ENCODE assay signal across 18 cellular contexts in genomic region chr16:77288222-77288621, GRCh38.
DNase-seq lines count a peak whose midpoint lies in the region; ATAC-seq, FAIRE-seq and TF ChIP-seq lines count a peak whose summit lies in the region.
"Had no signal": no experiment of that assay in that cellular context is flagged by ENCODE, and none has a peak within 500 bp of the region (broad histone marks: within the 10 kb centered on the region; RNA-seq: fewer than 3 reads in every experiment).

No MANE protein-coding gene starts in this region.

- POLR2A ChIA-PET in AG04449 (lab: Yijun Ruan, JAX), result interaction anchor here (0.6 to 1.8 kb wide), 2 partner anchors 11 to 696 kb away, joined by 3 to 11 read pairs; no protein-coding TSS in a partner anchor
- POLR2A ChIA-PET in CD4-positive, alpha-beta T cell (lab: Charles Lee), result no interaction called here

- no peak overlapping the region for H3K4me3 Mint-ChIP-seq in CD4-positive, alpha-beta T cell

- H3K4me1 Mint-ChIP-seq in CD4-positive, alpha-beta T cell (ENCODE audit: low read depth), result no peaks in the 10 kb centered on the region

- peaks cover 5% of the 10 kb centered on the region for H3K27me3 Mint-ChIP-seq in CD4-positive, alpha-beta T cell

- no peaks in the 10 kb centered on the region for H3K9me3 ChIP-seq in CD4-positive, alpha-beta T cell (ENCODE audit: control insufficient read depth, low read length)
- H3K9me3 ChIP-seq in small intestine (ENCODE audit: control insufficient read depth, low read depth), result no peaks in the 10 kb centered on the region
- H3K9me3 ChIP-seq: HAP-1, SJSA1 had no signal

- WGBS in small intestine, 3 donors, result 57 to 70% (median 59%) methylated on average over 3 of the region's 3 CpGs

- no peaks in the 10 kb centered on the region for H3K36me3 Mint-ChIP-seq in CD4-positive, alpha-beta T cell (ENCODE audit: low read depth)

- no peak for FAIRE-seq in small intestine (lab: Jason Lieb, UNC)
- FAIRE-seq: HepG2, urothelium cell line had no signal

- TF ChIP-seq CTCF in AG04449 (IDR thresholded peaks at IDR 0.05; ENCODE audit: insufficient read depth, low read length, missing control alignments) (no peak), astrocyte of the spinal cord (IDR thresholded peaks at IDR 0.05; ENCODE audit: low read depth, low read length) (no peak)
- TF ChIP-seq CTCF in CD4-positive, alpha-beta T cell (IDR thresholded peaks at IDR 0.05), result no peak

- H3K4me3 ChIP-seq in AG04449 (ENCODE audit: low read depth, low read length), result no peak overlapping the region
- no peak overlapping the region for H3K4me3 ChIP-seq in astrocyte of the spinal cord (ENCODE audit: low read depth, low read length)
- H3K4me3 ChIP-seq in small intestine (ENCODE audit: low read depth in 1 of 2, low read length in 2 of 2), result no peak overlapping the region
- H3K4me3 ChIP-seq: BLaER1, HAP-1, SJSA1 had no signal

- no peak overlapping the region for H3K27ac ChIP-seq in CD4-positive, alpha-beta T cell (ENCODE audit: low read depth, low read length)
- H3K27ac ChIP-seq in small intestine (ENCODE audit: low read depth in 1 of 2, low read length in 1 of 2), result no peak overlapping the region
- H3K27ac ChIP-seq: BLaER1 had no signal

- intact Hi-C loops in CD4-positive, alpha-beta T cell (cut with DNase I, micrococcal nuclease), result no loop called here

- no peaks in the 10 kb centered on the region for H3K9me3 Mint-ChIP-seq in CD4-positive, alpha-beta T cell

- DNase-seq in AG04449 (ENCODE audit: low read depth, low spot score), result peak; percentile 73
- DNase-seq in HPDE6-E6E7 (ENCODE audit: extremely low spot score), result peak; percentile 46
- DNase-seq in astrocyte of the spinal cord (ENCODE audit: low read depth, low spot score), result peak; percentile 84
- peak; percentile 26 for DNase-seq in kidney glomerular epithelial cell (lab: John Stamatoyannopoulos, UW)
- no peak for DNase-seq in CD4-positive, alpha-beta T cell
- no peak for DNase-seq in G401 (ENCODE audit: low spot score)
- no peak for DNase-seq in small intestine
- DNase-seq: glutamatergic neuron; left ventricle myocardium superior; NCI-H1436; NCI-H524 treated with DMSO at 0.1 percent for 48 hours; stimulated activated CD4-positive, alpha-beta T cell treated with anti-CD3 and anti-CD28 coated beads, Interleukin-15, amount 100 ng/mL, for 24 hours had no signal

- no peaks in the 10 kb centered on the region for H3K36me3 ChIP-seq in small intestine (ENCODE audit: control insufficient read depth in 2 of 2, insufficient read depth in 2 of 2, low read length in 2 of 2)
- H3K36me3 ChIP-seq: BLaER1, HAP-1, SJSA1 had no signal

- H3K4me1 ChIP-seq in small intestine (ENCODE audit: control insufficient read depth in 2 of 2, insufficient read depth in 1 of 2, low read depth in 1 of 2, low read length in 1 of 2), result no peaks in the 10 kb centered on the region
- H3K4me1 ChIP-seq: BLaER1, HAP-1 had no signal

- in situ Hi-C loops in astrocyte of the spinal cord (cut with HindIII; ENCODE audit: low sequenced_read_pairs), result no loop called here
- in situ Hi-C loops in G401 (cut with HindIII; ENCODE audit: low sequenced_read_pairs), result no loop called here

- CTCF ChIA-PET in AG04449 (lab: Yijun Ruan, JAX), result no interaction called here
- CTCF ChIA-PET in CD4-positive, alpha-beta T cell (lab: Charles Lee), result no interaction called here

- no peak for ATAC-seq in CD4-positive, alpha-beta T cell (ENCODE audit: poor library complexity)
- no peak for ATAC-seq in GM18520 (IDR thresholded peaks at IDR 0.05; ENCODE audit: unreplicated experiment)
- ATAC-seq: HepG2, left ventricle myocardium superior had no signal

- no peaks in the 10 kb centered on the region for H3K27me3 ChIP-seq in CD4-positive, alpha-beta T cell (ENCODE audit: control insufficient read depth, insufficient read depth, low read length)
- H3K27me3 ChIP-seq in small intestine (ENCODE audit: control insufficient read depth in 2 of 2, insufficient read depth in 2 of 2, low read length in 2 of 2), result no peaks in the 10 kb centered on the region
- H3K27me3 ChIP-seq: BLaER1, SJSA1 had no signal

- no peak overlapping the region for H3K27ac Mint-ChIP-seq in CD4-positive, alpha-beta T cell

Comparison
In these comparisons a context has a peak if more than half of its experiments do, and no peak if none do; other contexts are left out.
1. DNase-seq: peak in AG04449 (single experiment), HPDE6-E6E7 (single experiment), astrocyte of the spinal cord (single experiment) and kidney glomerular epithelial cell (single experiment); none in CD4-positive, alpha-beta T cell (0 of 10), G401 (single experiment) and small intestine (single experiment).